Comparison of ENCODE assay signal across 9 cellular contexts in the genomic region with DNA sequence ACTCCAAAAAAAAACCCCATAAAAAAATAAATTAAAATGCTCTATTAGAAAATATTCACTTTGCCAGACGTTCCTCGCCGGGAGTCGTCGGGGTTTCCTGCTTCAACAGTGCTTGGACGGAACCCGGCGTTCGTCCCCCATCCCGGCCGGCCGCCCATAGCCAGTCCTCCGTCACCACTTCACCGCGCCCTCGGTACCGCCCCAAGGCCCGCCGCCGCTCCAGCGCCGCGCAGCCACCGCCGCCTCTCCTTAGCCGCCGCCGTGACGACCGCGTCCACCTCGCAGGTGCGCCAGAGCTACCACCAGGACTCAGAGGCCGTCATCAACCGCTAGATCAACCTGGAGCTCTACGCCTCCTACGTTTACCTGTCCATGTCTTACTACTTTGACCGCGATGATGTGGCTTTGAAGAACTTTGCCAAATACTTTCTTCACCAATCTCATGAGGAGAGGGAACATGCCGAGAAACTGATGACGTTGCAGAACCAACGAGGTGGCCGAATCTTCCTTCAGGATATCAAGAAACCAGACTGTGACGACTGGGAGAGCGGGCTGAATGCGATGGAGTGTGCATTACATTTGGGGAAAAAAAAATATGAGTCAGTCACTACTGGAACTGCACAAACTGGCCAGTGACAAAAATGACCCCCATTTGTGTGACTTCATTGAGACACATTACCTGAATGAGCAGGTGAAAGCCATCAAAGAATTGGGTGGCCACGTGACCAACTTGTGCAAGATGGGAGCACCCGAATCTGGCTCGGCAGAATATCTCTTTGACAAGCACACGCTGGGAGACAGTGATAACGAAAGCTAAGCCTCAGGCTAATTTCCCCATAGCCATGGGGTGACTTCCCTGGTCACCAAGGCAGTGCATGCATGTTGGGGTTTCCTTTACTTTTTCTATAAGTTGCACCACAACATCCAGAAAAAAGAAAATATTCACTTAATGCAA. TPM values are rescaled to one million over a fixed set of nuclear protein-coding genes. Genes with fewer than 3 reads are reported as not detected.
"Had no signal": no experiment of that assay in that cellular context is flagged by ENCODE, and none has a peak within 500 bp of the region (broad histone marks: within the 10 kb centered on the region; RNA-seq: fewer than 3 reads in every experiment).

No MANE protein-coding gene starts in this region.

RNA-seq across cellular contexts. Expression of a gene that starts 41.2 kb away (rescaled TPM):
- total RNA-seq: activated B cell treated with CpG ODN at 0.5 μM for 24 hours; activated CD4-positive, alpha-beta memory T cell treated with anti-CD3 and anti-CD28 coated beads for 36 hours; activated CD4-positive, alpha-beta T cell treated with anti-CD3 and anti-CD28 coated beads, Interleukin-2, amount 10 ng/mL, durations not matched to agents 24 days and 14 days; activated CD8-positive, alpha-beta memory T cell treated with anti-CD3 and anti-CD28 coated beads for 36 hours; activated naive CD4-positive, alpha-beta T cell treated with anti-CD3 and anti-CD28 coated beads for 36 hours; activated naive CD8-positive, alpha-beta T cell treated with anti-CD3 and anti-CD28 coated beads, Interleukin-2, amount 10 ng/mL, durations not matched to agents 7 days and 5 days; activated T-cell treated with anti-CD3 and anti-CD28 coated beads, Interleukin-2, amount 50 U/mL, for 4 hours; activated T-helper 17 cell treated with anti-CD3 and anti-CD28 coated beads, Interleukin-2, amount 50 U/mL, for 72 hours; T-helper 2 cell treated with Interferon-gamma antibody and Interleukin-4, amounts not matched to agents 100 ng/mL and 5 ng/mL, for 36 hours had no signal
